In genomic region chr22:48418831-48419230, GRCh38 we compare ENCODE assay signal across 29 cellular contexts.
A peak's percentile ranks its signal among the peaks of the same experiment; 100 is the strongest.
DNase-seq lines count a peak whose midpoint lies in the region; ATAC-seq, FAIRE-seq and TF ChIP-seq lines count a peak whose summit lies in the region.
"Had no signal": no experiment of that assay in that cellular context is flagged by ENCODE, and none has a peak within 500 bp of the region (broad histone marks: within the 10 kb centered on the region; RNA-seq: fewer than 3 reads in every experiment).

No MANE protein-coding gene starts in this region.

- peak overlapping the region; percentile 18 for H3K27ac Mint-ChIP-seq in astrocyte (ENCODE audit: unreplicated experiment)
- H3K27ac Mint-ChIP-seq in endodermal cell: no peak overlapping the region
- no peak overlapping the region for H3K27ac Mint-ChIP-seq in stimulated activated memory B cell treated with anti-CD40 and anti-IgM and Interleukin-4, amounts not matched to agents 10 μg/mL and 1 μg/mL and 100 μg/mL, for 72 hours
- H3K27ac Mint-ChIP-seq: CD14-positive monocyte; CD4-positive, alpha-beta memory T cell; CD4-positive, CD25-positive, alpha-beta regulatory T cell had no signal

- no peaks in the 10 kb centered on the region for H4K20me1 ChIP-seq in astrocyte (ENCODE audit: insufficient read depth, low read length)
- H4K20me1 ChIP-seq: BLaER1 had no signal

- DNase-seq in astrocyte (ENCODE audit: low read depth): no peak
- DNase-seq in endodermal cell: peak; percentile 10
- DNase-seq in posterior vena cava (ENCODE audit: low spot score): peak; percentile 66
- peak; percentile 13 to 34 for DNase-seq in suprapubic skin (ENCODE audit: low spot score in 2 of 2)
- no peak for DNase-seq in stomach
- DNase-seq: 8988T; ACHN; BE2C; C1 segment of cervical spinal cord; CD4-positive, alpha-beta memory T cell; CD4-positive, CD25-positive, alpha-beta regulatory T cell; CD8-positive, alpha-beta memory T cell; COR-L47; DMS 273 treated with DMSO at 0.1 percent for 48 hours; DMS153; DMS53; DMS79; DND-41; EL; GDM1 had no signal

- no peaks in the 10 kb centered on the region for H3K79me2 ChIP-seq in astrocyte (ENCODE audit: insufficient read depth, low read length)

- H3K4me3 Mint-ChIP-seq in astrocyte (ENCODE audit: unreplicated experiment): no peak overlapping the region
- no peak overlapping the region for H3K4me3 Mint-ChIP-seq in endodermal cell
- H3K4me3 Mint-ChIP-seq in stimulated activated memory B cell treated with anti-CD40 and anti-IgM and Interleukin-4, amounts not matched to agents 10 μg/mL and 1 μg/mL and 100 μg/mL, for 72 hours: no peak overlapping the region
- H3K4me3 Mint-ChIP-seq: CD14-positive monocyte; CD4-positive, alpha-beta memory T cell; CD4-positive, CD25-positive, alpha-beta regulatory T cell; CD8-positive, alpha-beta memory T cell had no signal

- H3K36me3 ChIP-seq in astrocyte (ENCODE audit: insufficient read depth, low read length) (no peaks in the 10 kb centered on the region), endodermal cell (ENCODE audit: control insufficient read depth, insufficient read depth, low read length) (no peaks in the 10 kb centered on the region), suprapubic skin (no peaks in the 10 kb centered on the region), stomach (no peaks in the 10 kb centered on the region)
- H3K36me3 ChIP-seq: BE2C, BLaER1 had no signal

- H3K9me3 ChIP-seq in astrocyte (ENCODE audit: insufficient read depth, low read depth, low read length) (no peaks in the 10 kb centered on the region), endodermal cell (ENCODE audit: control insufficient read depth, low read length) (no peaks in the 10 kb centered on the region), suprapubic skin (no peaks in the 10 kb centered on the region), stomach (no peaks in the 10 kb centered on the region)
- H3K9me3 ChIP-seq: BE2C, BLaER1 had no signal

- intact Hi-C loops in posterior vena cava (cut with DNase I) (no loop called here), stomach (cut with DNase I; ENCODE audit: low total_unique reads) (no loop called here)

- H3K36me3 Mint-ChIP-seq in astrocyte (ENCODE audit: low read depth, unreplicated experiment) (no peaks in the 10 kb centered on the region), endodermal cell (ENCODE audit: low read depth) (no peaks in the 10 kb centered on the region)
- H3K36me3 Mint-ChIP-seq in stimulated activated memory B cell treated with anti-CD40 and anti-IgM and Interleukin-4, amounts not matched to agents 10 μg/mL and 1 μg/mL and 100 μg/mL, for 72 hours: no peaks in the 10 kb centered on the region
- H3K36me3 Mint-ChIP-seq: CD14-positive monocyte; CD4-positive, alpha-beta memory T cell; CD4-positive, CD25-positive, alpha-beta regulatory T cell; CD8-positive, alpha-beta memory T cell had no signal

- TF ChIP-seq POLR2A in suprapubic skin (IDR thresholded peaks at IDR 0.05): no peak
- no peak for TF ChIP-seq POLR2A in stomach (IDR thresholded peaks at IDR 0.05)
- TF ChIP-seq POLR2A in GM18505 (IDR thresholded peaks at IDR 0.05; ENCODE audit: borderline replicate concordance, extremely low read depth, insufficient read depth, insufficient read length): no peak

- FAIRE-seq in astrocyte (lab: Jason Lieb, UNC): no peak
- FAIRE-seq: A204.1, GM12878, GM12892, GM19239 had no signal

- no peaks in the 10 kb centered on the region for H3K9me3 Mint-ChIP-seq in astrocyte (ENCODE audit: unreplicated experiment)
- H3K9me3 Mint-ChIP-seq in endodermal cell: no peaks in the 10 kb centered on the region
- H3K9me3 Mint-ChIP-seq in stimulated activated memory B cell treated with anti-CD40 and anti-IgM and Interleukin-4, amounts not matched to agents 10 μg/mL and 1 μg/mL and 100 μg/mL, for 72 hours: peaks cover 7% of the 10 kb centered on the region
- H3K9me3 Mint-ChIP-seq: CD4-positive, alpha-beta memory T cell; CD8-positive, alpha-beta memory T cell had no signal

- no peak overlapping the region for H3K4me2 ChIP-seq in astrocyte (ENCODE audit: low read length)
- H3K4me2 ChIP-seq: BLaER1 had no signal

- H3K27me3 Mint-ChIP-seq in astrocyte (ENCODE audit: low read depth, unreplicated experiment) (peaks cover 17% of the 10 kb centered on the region), endodermal cell (ENCODE audit: insufficient read depth) (peaks cover 80% of the 10 kb centered on the region)
- peaks cover 55% of the 10 kb centered on the region for H3K27me3 Mint-ChIP-seq in stimulated activated memory B cell treated with anti-CD40 and anti-IgM and Interleukin-4, amounts not matched to agents 10 μg/mL and 1 μg/mL and 100 μg/mL, for 72 hours

- H3K4me1 Mint-ChIP-seq in astrocyte (ENCODE audit: low read depth, unreplicated experiment) (peaks cover 5% of the 10 kb centered on the region), endodermal cell (peaks cover 20% of the 10 kb centered on the region)
- no peaks in the 10 kb centered on the region for H3K4me1 Mint-ChIP-seq in stimulated activated memory B cell treated with anti-CD40 and anti-IgM and Interleukin-4, amounts not matched to agents 10 μg/mL and 1 μg/mL and 100 μg/mL, for 72 hours
- H3K4me1 Mint-ChIP-seq: CD14-positive monocyte; CD4-positive, alpha-beta memory T cell; CD4-positive, CD25-positive, alpha-beta regulatory T cell; CD8-positive, alpha-beta memory T cell had no signal

- H3K4me1 ChIP-seq in astrocyte (ENCODE audit: insufficient read depth, low read length) (peaks cover 10% of the 10 kb centered on the region), endodermal cell (ENCODE audit: control insufficient read depth, insufficient read depth, low read length) (peaks cover 11% of the 10 kb centered on the region), suprapubic skin (peaks cover 3% of the 10 kb centered on the region), stomach (no peaks in the 10 kb centered on the region)
- H3K4me1 ChIP-seq: BE2C had no signal

- H3K27me3 ChIP-seq in astrocyte (ENCODE audit: insufficient read depth, low read length) (no peaks in the 10 kb centered on the region), endodermal cell (ENCODE audit: control insufficient read depth, insufficient read depth, low read length, poor library complexity, severe bottlenecking) (no peaks in the 10 kb centered on the region), suprapubic skin (peaks cover 8% of the 10 kb centered on the region), stomach (peaks cover 0 to 56% (median 14%) of the 10 kb centered on the region in 3 donors)
- H3K27me3 ChIP-seq: BE2C, BLaER1 had no signal

- no peak overlapping the region for H3K4me3 ChIP-seq in astrocyte (ENCODE audit: insufficient read depth, low read depth, low read length)
- no peak overlapping the region for H3K4me3 ChIP-seq in endodermal cell (ENCODE audit: low read length)
- H3K4me3 ChIP-seq in suprapubic skin: no peak overlapping the region
- H3K4me3 ChIP-seq in stomach: no peak overlapping the region
- H3K4me3 ChIP-seq: BLaER1, GM12878 had no signal

- no peak for TF ChIP-seq CTCF in astrocyte (IDR thresholded peaks at IDR 0.05; ENCODE audit: insufficient read depth, low read depth, low read length)
- no peak for TF ChIP-seq CTCF in endodermal cell (conservative IDR thresholded peaks at IDR 0.05)
- TF ChIP-seq CTCF in suprapubic skin (IDR thresholded peaks at IDR 0.05): no peak
- no peak for TF ChIP-seq CTCF in stomach (IDR thresholded peaks at IDR 0.05)

- H3K9ac ChIP-seq in astrocyte (ENCODE audit: low read length) (no peak overlapping the region), endodermal cell (ENCODE audit: extremely low read depth, low read length, poor library complexity, severe bottlenecking) (no peak overlapping the region)
- H3K9ac ChIP-seq: BLaER1 had no signal

- H2AFZ ChIP-seq in astrocyte (ENCODE audit: low read depth, low read length): no peak overlapping the region

- H3K27ac ChIP-seq in astrocyte (ENCODE audit: low read depth, low read length): no peak overlapping the region
- H3K27ac ChIP-seq in endodermal cell (ENCODE audit: low read depth, low read length): no peak overlapping the region
- no peak overlapping the region for H3K27ac ChIP-seq in suprapubic skin
- H3K27ac ChIP-seq in stomach: no peak overlapping the region
- H3K27ac ChIP-seq: BLaER1 had no signal

- 95 to 98% methylated on average over 10 of the region's 10 CpGs for WGBS in endodermal cell (ENCODE audit: insufficient coverage in 1 of 2, insufficient read length in 1 of 2), 2 experiments
- 76% methylated on average over 10 of the region's 10 CpGs for WGBS in suprapubic skin
- WGBS in stomach, 5 donors: 83 to 93% (median 86%) methylated on average over 10 of the region's 10 CpGs

- TF ChIP-seq EP300 in suprapubic skin (IDR thresholded peaks at IDR 0.05) (no peak), stomach (IDR thresholded peaks at IDR 0.05) (no peak)

- no peak for ATAC-seq in stimulated activated memory B cell treated with anti-CD40 and anti-IgM and Interleukin-4, amounts not matched to agents 10 μg/mL and 1 μg/mL and 100 μg/mL, for 72 hours
- ATAC-seq in HG03280 (IDR thresholded peaks at IDR 0.05; ENCODE audit: unreplicated experiment) (no peak), GM18505 (IDR thresholded peaks at IDR 0.05; ENCODE audit: unreplicated experiment) (no peak)
- ATAC-seq: GM12878 had no signal

Comparison
In these comparisons a context has a peak if more than half of its experiments do, and no peak if none do; other contexts are left out.
1. DNase-seq: peak in endodermal cell (single experiment), posterior vena cava (single experiment) and suprapubic skin (2 of 2); none in astrocyte (single experiment) and stomach (single experiment).